Comparison of ENCODE assay signal across 19 cellular contexts in genomic region chr7:80890839-80891544, GRCh38. TPM values are rescaled to one million over a fixed set of nuclear protein-coding genes. Genes with fewer than 3 reads are reported as not detected.
A peak's percentile ranks its signal among the peaks of the same experiment; 100 is the strongest.
DNase-seq lines count a peak whose midpoint lies in the region; ATAC-seq and TF ChIP-seq lines count a peak whose summit lies in the region.
"Had no signal": no experiment of that assay in that cellular context is flagged by ENCODE, and none has a peak within 500 bp of the region (broad histone marks: within the 10 kb centered on the region; RNA-seq: fewer than 3 reads in every experiment).

No MANE protein-coding gene starts in this region.

- no peaks in the 10 kb centered on the region for H3K27me3 ChIP-seq in uterus
- H3K27me3 ChIP-seq: BLaER1, spleen had no signal

- H3K9me3 ChIP-seq in uterus: no peaks in the 10 kb centered on the region
- H3K9me3 ChIP-seq: BLaER1, spleen had no signal

- peak overlapping the region; percentile 90 for H3K27ac Mint-ChIP-seq in mesothelial cell of epicardium
- H3K27ac Mint-ChIP-seq: activated B cell treated with CpG ODN at 0.5 μM for 24 hours; stimulated activated naive CD8-positive, alpha-beta T cell treated with anti-CD3 and anti-CD28 coated beads, Interleukin-15, Interleukin-2, amounts not matched to agents 100 ng/mL and 50 ng/mL, for 24 hours had no signal

- peak overlapping the region; percentile 22 for H3K4me3 Mint-ChIP-seq in mesothelial cell of epicardium
- H3K4me3 Mint-ChIP-seq: activated B cell treated with CpG ODN at 0.5 μM for 24 hours; neural crest cell; stimulated activated naive CD8-positive, alpha-beta T cell treated with anti-CD3 and anti-CD28 coated beads, Interleukin-15, Interleukin-2, amounts not matched to agents 100 ng/mL and 50 ng/mL, for 24 hours had no signal

- H3K4me3 ChIP-seq in uterus: no peak overlapping the region
- H3K4me3 ChIP-seq: BLaER1, spleen had no signal

- no peaks in the 10 kb centered on the region for H3K9me3 Mint-ChIP-seq in mesothelial cell of epicardium
- H3K9me3 Mint-ChIP-seq: neural crest cell; stimulated activated naive CD8-positive, alpha-beta T cell treated with anti-CD3 and anti-CD28 coated beads, Interleukin-15, Interleukin-2, amounts not matched to agents 100 ng/mL and 50 ng/mL, for 24 hours had no signal

- no peaks in the 10 kb centered on the region for H3K27me3 Mint-ChIP-seq in mesothelial cell of epicardium (ENCODE audit: low read depth)
- H3K27me3 Mint-ChIP-seq: activated B cell treated with CpG ODN at 0.5 μM for 24 hours had no signal

- ATAC-seq in Right ventricle myocardium superior (ENCODE audit: poor library complexity) (peak; percentile 18), left cardiac atrium (no peak), SK-N-SH treated with all-trans-retinoic acid at 6 μM for 48 hours (peak; percentile 64), GM21576 (IDR thresholded peaks at IDR 0.05; ENCODE audit: unreplicated experiment) (no peak), HG03196 (IDR thresholded peaks at IDR 0.05; ENCODE audit: unreplicated experiment) (no peak)

- no peak for TF ChIP-seq POLR2A in uterus (IDR thresholded peaks at IDR 0.05)

- no peaks in the 10 kb centered on the region for H3K4me1 ChIP-seq in uterus
- H3K4me1 ChIP-seq: BLaER1, spleen had no signal

- H3K4me1 Mint-ChIP-seq in mesothelial cell of epicardium: peaks cover 58% of the 10 kb centered on the region
- H3K4me1 Mint-ChIP-seq: activated B cell treated with CpG ODN at 0.5 μM for 24 hours had no signal

- H3K36me3 Mint-ChIP-seq in mesothelial cell of epicardium: peaks cover under 1% of the 10 kb centered on the region

- DNase-seq in Right ventricle myocardium superior (no peak), left cardiac atrium (no peak), mesothelial cell of epicardium (ENCODE audit: low spot score in 2 of 2, unreplicated experiment in 2 of 2) (no peak), uterus (no peak), HuH-7.5 (ENCODE audit: low spot score) (no peak)
- DNase-seq: activated B cell treated with CpG ODN at 0.5 μM for 24 hours; activated CD4-positive, alpha-beta T cell treated with anti-CD3 and anti-CD28 coated beads, Interleukin-2, amount 50 U/mL, for 48 hours; activated gamma-delta T cell; amniotic stem cell; caudate nucleus; NCI-H774; spleen; stimulated activated CD4-positive, alpha-beta T cell treated with anti-CD3 and anti-CD28 coated beads, Interleukin-4, amount 100 ng/mL, for 24 hours had no signal

- peak overlapping the region; percentile 38 to 41 for H3K27ac ChIP-seq in uterus
- H3K27ac ChIP-seq: BLaER1 had no signal

- intact Hi-C loops in Right ventricle myocardium superior (cut with DNase I) (no loop called here), left cardiac atrium (cut with DNase I) (no loop called here), uterus (cut with DNase I; ENCODE audit: low total_unique reads) (no loop called here)

- H3K36me3 ChIP-seq in uterus: no peaks in the 10 kb centered on the region
- H3K36me3 ChIP-seq: BLaER1, spleen had no signal

- TF ChIP-seq CTCF in mesothelial cell of epicardium (IDR thresholded peaks at IDR 0.05; ENCODE audit: unreplicated experiment): no peak
- no peak for TF ChIP-seq CTCF in uterus (IDR thresholded peaks at IDR 0.05)

TF ChIP-seq in SK-N-SH treated with all-trans-retinoic acid at 6 μM for 48 hours, 23 proteins besides CTCF, POLR2A, EP300 and RAD21:
- TF ChIP-seq, protein P1, sequence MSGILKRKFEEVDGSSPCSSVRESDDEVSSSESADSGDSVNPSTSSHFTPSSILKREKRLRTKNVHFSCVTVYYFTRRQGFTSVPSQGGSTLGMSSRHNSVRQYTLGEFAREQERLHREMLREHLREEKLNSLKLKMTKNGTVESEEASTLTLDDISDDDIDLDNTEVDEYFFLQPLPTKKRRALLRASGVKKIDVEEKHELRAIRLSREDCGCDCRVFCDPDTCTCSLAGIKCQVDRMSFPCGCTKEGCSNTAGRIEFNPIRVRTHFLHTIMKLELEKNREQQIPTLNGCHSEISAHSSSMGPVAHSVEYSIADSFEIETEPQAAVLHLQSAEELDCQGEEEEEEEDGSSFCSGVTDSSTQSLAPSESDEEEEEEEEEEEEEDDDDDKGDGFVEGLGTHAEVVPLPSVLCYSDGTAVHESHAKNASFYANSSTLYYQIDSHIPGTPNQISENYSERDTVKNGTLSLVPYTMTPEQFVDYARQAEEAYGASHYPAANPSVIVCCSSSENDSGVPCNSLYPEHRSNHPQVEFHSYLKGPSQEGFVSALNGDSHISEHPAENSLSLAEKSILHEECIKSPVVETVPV (CRISPR knock-in tag; IDR thresholded peaks at IDR 0.05): no peak
- TF ChIP-seq ISL1 (CRISPR knock-in tag; IDR thresholded peaks at IDR 0.05): peak; percentile 77
TF ChIP-seq in SK-N-SH treated with all-trans-retinoic acid at 6 μM for 48 hours: peak in this region for 1.

RNA-seq across cellular contexts. Expression of gene SEMA3C, which starts 27.9 kb away (rescaled TPM):
- total RNA-seq in Right ventricle myocardium superior: 66.9 TPM
- total RNA-seq in left cardiac atrium: 10 to 100 TPM; 37.4 to 44.1 TPM
- 490 to 527 TPM (median 496 TPM) in 3 replicates for total RNA-seq in mesothelial cell of epicardium
- total RNA-seq in uterus: 100 to 1,000 TPM in 2 of 4 donors, 10 to 100 TPM in 2; 34.8 to 371 (median 116) TPM
- total RNA-seq: activated B cell treated with CpG ODN at 0.5 μM for 24 hours had no signal

Comparison
In these comparisons a context has a peak if more than half of its experiments do, and no peak if none do; other contexts are left out.
1. ATAC-seq: peak in Right ventricle myocardium superior (single experiment) and SK-N-SH treated with all-trans-retinoic acid at 6 μM for 48 hours (single experiment); none in left cardiac atrium (0 of 2), GM21576 (single experiment) and HG03196 (single experiment).